8 cellular contexts compared by ENCODE assay signal in genomic region chr7:519974-520458, GRCh38.
DNase-seq lines count a peak whose midpoint lies in the region; ATAC-seq and TF ChIP-seq lines count a peak whose summit lies in the region.

No MANE protein-coding gene starts in this region.

- peaks cover 5% of the 10 kb centered on the region for H3K27me3 ChIP-seq in rectal smooth muscle tissue (ENCODE audit: control insufficient read depth, insufficient read depth, low read length)
- H3K27me3 ChIP-seq in MM.1S (replicated peaks; ENCODE audit: insufficient read depth, low read length), result no peaks in the 10 kb centered on the region

- peak; percentile 50 for DNase-seq in NCI-H2196 (lab: John Stamatoyannopoulos, UW; ENCODE audit: unreplicated experiment)
- DNase-seq in NCI-H2196 treated with DMSO at 0.1 percent for 48 hours (lab: John Stamatoyannopoulos, UW; ENCODE audit: unreplicated experiment), result no peak
- peak; percentile 18 for DNase-seq in MV-4-11 (lab: John Stamatoyannopoulos, UW)
- no peak for DNase-seq in astrocyte of the cerebellum (ENCODE audit: low read depth)
- peak; percentile 56 to 60 for DNase-seq in hippocampal formation (lab: John Stamatoyannopoulos, UW)
- no peak for DNase-seq in MM.1S

- peak overlapping the region; percentile 30 for H3K4me3 ChIP-seq in astrocyte of the cerebellum (ENCODE audit: low read depth, low read length)
- peak overlapping the region; percentile 51 for H3K4me3 ChIP-seq in rectal smooth muscle tissue (ENCODE audit: low read length)
- no peak overlapping the region for H3K4me3 ChIP-seq in MM.1S (ENCODE audit: low read length)

- H3K9ac ChIP-seq in rectal smooth muscle tissue (ENCODE audit: low read length), result peak overlapping the region; percentile 62
- H3K9ac ChIP-seq in MM.1S (ENCODE audit: low read length), result no peak overlapping the region

- no peak for ATAC-seq in HG02870 (IDR thresholded peaks at IDR 0.05; ENCODE audit: unreplicated experiment)

- H3K9me3 ChIP-seq in MM.1S (replicated peaks; ENCODE audit: insufficient read depth, low read length), result no peaks in the 10 kb centered on the region

- TF ChIP-seq CTCF in astrocyte of the cerebellum (IDR thresholded peaks at IDR 0.05; ENCODE audit: low read depth, low read length, missing control alignments), result peak; percentile 4
- TF ChIP-seq CTCF in MM.1S (IDR thresholded peaks at IDR 0.05; ENCODE audit: low read length), result no peak

- H3K4me2 ChIP-seq in MM.1S (ENCODE audit: low read depth, low read length), result no peak overlapping the region

- in situ Hi-C loops in astrocyte of the cerebellum (cut with HindIII; ENCODE audit: low sequenced_read_pairs), result no loop called here

- H4K20me1 ChIP-seq in MM.1S (ENCODE audit: insufficient read depth, low read length), result no peaks in the 10 kb centered on the region

- H2AFZ ChIP-seq in MM.1S (ENCODE audit: low read length), result no peak overlapping the region

- no peaks in the 10 kb centered on the region for H3K9me2 ChIP-seq in MM.1S (replicated peaks; ENCODE audit: insufficient read depth, low read length)

- H3K27ac ChIP-seq in rectal smooth muscle tissue (ENCODE audit: low read depth, low read length) (peak overlapping the region; percentile 81), MM.1S (ENCODE audit: low read length) (no peak overlapping the region)

- H3K79me2 ChIP-seq in MM.1S (ENCODE audit: low read length), result no peaks in the 10 kb centered on the region

- H3K36me3 ChIP-seq in rectal smooth muscle tissue (ENCODE audit: control insufficient read depth, insufficient read depth, low read length) (no peaks in the 10 kb centered on the region), MM.1S (replicated peaks; ENCODE audit: insufficient read depth, low read length) (no peaks in the 10 kb centered on the region)

- H3F3A ChIP-seq in MM.1S (ENCODE audit: insufficient read depth, low read length), result no peaks in the 10 kb centered on the region

- H3K4me1 ChIP-seq in rectal smooth muscle tissue (ENCODE audit: control insufficient read depth, insufficient read depth, low read length) (peaks cover 9% of the 10 kb centered on the region), MM.1S (ENCODE audit: low read length) (no peaks in the 10 kb centered on the region)

Comparison
In these comparisons a context has a peak if more than half of its experiments do, and no peak if none do; other contexts are left out.
1. DNase-seq: peak in NCI-H2196 (single experiment), MV-4-11 (single experiment) and hippocampal formation (2 of 2); none in NCI-H2196 treated with DMSO at 0.1 percent for 48 hours (single experiment), astrocyte of the cerebellum (single experiment) and MM.1S (single experiment).